ENCODE assay signal across 31 cellular contexts in genomic region chr9:36293171-36293570, GRCh38.
"Had no signal": no experiment of that assay in that cellular context is flagged by ENCODE, and none has a peak within 500 bp of the region (broad histone marks: within the 10 kb centered on the region; RNA-seq: fewer than 3 reads in every experiment).

No MANE protein-coding gene starts in this region.

- H3K4me2 ChIP-seq: PC-9 had no signal

- H3K4me1 Mint-ChIP-seq: activated CD4-positive, alpha-beta memory T cell treated with anti-CD3 and anti-CD28 coated beads, Interleukin-2, amount 10 ng/mL, durations not matched to agents 7 days and 5 days; activated naive CD4-positive, alpha-beta T cell treated with anti-CD3 and anti-CD28 coated beads, Interleukin-2, amount 50 U/mL, for 24 hours; activated T-helper 17 cell treated with anti-CD3 and anti-CD28 coated beads, Interleukin-2, amount 50 U/mL, for 72 hours had no signal

- DNase-seq: activated CD4-positive, alpha-beta memory T cell treated with anti-CD3 and anti-CD28 coated beads, Interleukin-2, amount 10 ng/mL, durations not matched to agents 7 days and 5 days; activated CD4-positive, alpha-beta T cell treated with anti-CD3 and anti-CD28 coated beads for 1 hour; activated CD4-positive, alpha-beta T cell treated with anti-CD3 and anti-CD28 coated beads for 48 hours; activated CD4-positive, CD25-positive, alpha-beta regulatory T cell; activated effector memory CD4-positive, alpha-beta T cell treated with anti-CD3 and anti-CD28 coated beads, Interleukin-2, amount 50 U/mL, for 16 hours; activated naive CD4-positive, alpha-beta T cell; activated naive CD8-positive, alpha-beta T cell treated with anti-CD3 and anti-CD28 coated beads, Interleukin-2, amount 10 ng/mL, durations not matched to agents 7 days and 5 days; activated T-cell treated with anti-CD3 and anti-CD28 coated beads, Interleukin-2, amount 50 U/mL, for 1 hour; activated T-cell treated with anti-CD3 and anti-CD28 coated beads, Interleukin-2, amount 50 U/mL, for 72 hours; brain microvascular endothelial cell; central memory CD4-positive, alpha-beta T cell; Karpas-422; KBM-7; NCI-H1105 treated with DMSO at 0.1 percent for 48 hours; NCI-H1436; NCI-H1694; NCI-H1930; NCI-H2081 treated with DMSO at 0.1 percent for 48 hours; NCI-H345; NCI-H526; NCI-H748 treated with DMSO at 0.1 percent for 48 hours; NK-92 treated with Interleukin-12 subunit alpha and Interleukin-12 subunit beta, amount 100 ng/mL, for 24 hours; PC-9; Right ventricle myocardium superior; SW 1271; T-helper 1 cell; T-helper 2 cell; T-helper 9 cell had no signal

- H3K27me3 Mint-ChIP-seq: activated CD4-positive, alpha-beta memory T cell treated with anti-CD3 and anti-CD28 coated beads, Interleukin-2, amount 10 ng/mL, durations not matched to agents 7 days and 5 days; activated naive CD4-positive, alpha-beta T cell treated with anti-CD3 and anti-CD28 coated beads, Interleukin-2, amount 50 U/mL, for 24 hours; activated naive CD8-positive, alpha-beta T cell treated with anti-CD3 and anti-CD28 coated beads, Interleukin-2, amount 10 ng/mL, durations not matched to agents 7 days and 5 days; activated T-helper 17 cell treated with anti-CD3 and anti-CD28 coated beads, Interleukin-2, amount 50 U/mL, for 72 hours had no signal

- ATAC-seq: activated T-cell treated with anti-CD3 and anti-CD28 coated beads, Interleukin-2, amount 50 U/mL, for 72 hours; activated T-helper 17 cell treated with anti-CD3 and anti-CD28 coated beads, Interleukin-2, amount 50 U/mL, for 72 hours had no signal

- H3K4me3 Mint-ChIP-seq: activated CD4-positive, alpha-beta memory T cell treated with anti-CD3 and anti-CD28 coated beads, Interleukin-2, amount 10 ng/mL, durations not matched to agents 7 days and 5 days; activated naive CD4-positive, alpha-beta T cell treated with anti-CD3 and anti-CD28 coated beads, Interleukin-2, amount 50 U/mL, for 24 hours; activated naive CD8-positive, alpha-beta T cell treated with anti-CD3 and anti-CD28 coated beads, Interleukin-2, amount 10 ng/mL, durations not matched to agents 7 days and 5 days; activated T-cell treated with anti-CD3 and anti-CD28 coated beads, Interleukin-2, amount 50 U/mL, for 72 hours; activated T-helper 17 cell treated with anti-CD3 and anti-CD28 coated beads, Interleukin-2, amount 50 U/mL, for 72 hours had no signal

- H3K9me3 Mint-ChIP-seq: activated CD4-positive, alpha-beta memory T cell treated with anti-CD3 and anti-CD28 coated beads, Interleukin-2, amount 10 ng/mL, durations not matched to agents 7 days and 5 days; activated naive CD4-positive, alpha-beta T cell treated with anti-CD3 and anti-CD28 coated beads, Interleukin-2, amount 50 U/mL, for 24 hours; activated naive CD8-positive, alpha-beta T cell treated with anti-CD3 and anti-CD28 coated beads, Interleukin-2, amount 10 ng/mL, durations not matched to agents 7 days and 5 days; activated T-cell treated with anti-CD3 and anti-CD28 coated beads, Interleukin-2, amount 50 U/mL, for 72 hours; activated T-helper 17 cell treated with anti-CD3 and anti-CD28 coated beads, Interleukin-2, amount 50 U/mL, for 72 hours had no signal

- H3K27ac Mint-ChIP-seq: activated CD4-positive, alpha-beta memory T cell treated with anti-CD3 and anti-CD28 coated beads, Interleukin-2, amount 10 ng/mL, durations not matched to agents 7 days and 5 days; activated naive CD8-positive, alpha-beta T cell treated with anti-CD3 and anti-CD28 coated beads, Interleukin-2, amount 10 ng/mL, durations not matched to agents 7 days and 5 days; activated T-cell treated with anti-CD3 and anti-CD28 coated beads, Interleukin-2, amount 50 U/mL, for 72 hours; activated T-helper 17 cell treated with anti-CD3 and anti-CD28 coated beads, Interleukin-2, amount 50 U/mL, for 72 hours had no signal

- H3K4me3 ChIP-seq: PC-9 had no signal

- H3K36me3 Mint-ChIP-seq: activated naive CD4-positive, alpha-beta T cell treated with anti-CD3 and anti-CD28 coated beads, Interleukin-2, amount 50 U/mL, for 24 hours had no signal

- H3K27ac ChIP-seq: brain microvascular endothelial cell, PC-9, VCaP had no signal

- H3K27me3 ChIP-seq: brain microvascular endothelial cell had no signal

- H2AFZ ChIP-seq: PC-9 had no signal

- H3K36me3 ChIP-seq: brain microvascular endothelial cell had no signal
